In the genomic region with DNA sequence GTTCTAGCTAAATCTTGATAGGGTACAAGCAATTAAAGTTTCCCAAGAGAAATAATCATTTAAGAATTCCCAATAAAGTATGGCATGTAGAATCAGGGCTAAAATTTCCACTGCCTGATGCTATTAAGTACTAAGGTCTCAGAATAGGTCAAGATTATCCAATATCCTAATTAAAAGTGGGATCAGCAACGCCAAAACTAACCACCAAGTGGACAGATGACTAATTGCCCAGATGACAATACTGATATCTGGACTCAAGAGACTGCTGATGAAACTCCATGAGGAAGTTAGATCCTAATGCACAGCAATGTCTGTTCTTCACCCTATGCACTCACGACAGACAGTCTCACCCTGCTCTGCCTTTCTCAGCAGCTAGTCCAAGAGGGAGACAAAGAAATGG, we compare ENCODE assay signal across 21 cellular contexts. TPM values are rescaled to one million over a fixed set of nuclear protein-coding genes. Genes with fewer than 3 reads are reported as not detected.
"Had no signal": no experiment of that assay in that cellular context is flagged by ENCODE, and none has a peak within 500 bp of the region (broad histone marks: within the 10 kb centered on the region; RNA-seq: fewer than 3 reads in every experiment).

No MANE protein-coding gene starts in this region.

- DNase-seq: activated CD4-positive, alpha-beta T cell treated with anti-CD3 and anti-CD28 coated beads for 36 hours; activated CD8-positive, alpha-beta memory T cell treated with anti-CD3 and anti-CD28 coated beads, Interleukin-2, amount 50 U/mL, for 4 hours; activated CD8-positive, alpha-beta T cell treated with anti-CD3 and anti-CD28 coated beads for 36 hours; activated gamma-delta T cell; activated T-cell treated with anti-CD3 and anti-CD28 coated beads, Interleukin-2, amount 50 U/mL, for 72 hours; amniotic stem cell; hypothalamus; kidney; nephron progenitor cell; occipital lobe; stimulated activated CD4-positive, alpha-beta T cell treated with anti-CD3 and anti-CD28 coated beads, Interleukin-4, amount 100 ng/mL, for 1 hour; stimulated activated naive B cell treated with anti-CD40 and anti-IgM and Interleukin-4, amounts not matched to agents 10 μg/mL and 1 μg/mL and 100 μg/mL, for 72 hours; thyroid gland had no signal

- FAIRE-seq: urothelium cell line had no signal

- H3K36me3 Mint-ChIP-seq: activated naive CD8-positive, alpha-beta T cell had no signal

- H3K27ac ChIP-seq: esophagus muscularis mucosa, right atrium auricular region, thyroid gland, VCaP had no signal

- H3K4me1 ChIP-seq: esophagus muscularis mucosa, right atrium auricular region, thyroid gland had no signal

- H3K36me3 ChIP-seq: esophagus muscularis mucosa, right atrium auricular region, thyroid gland had no signal

- H3K4me1 Mint-ChIP-seq: nephron progenitor cell had no signal

- H3K27me3 Mint-ChIP-seq: activated CD4-positive, alpha-beta T cell treated with anti-CD3 and anti-CD28 coated beads for 36 hours; activated CD8-positive, alpha-beta T cell treated with anti-CD3 and anti-CD28 coated beads for 36 hours; activated naive CD8-positive, alpha-beta T cell; progenitor cell of endocrine pancreas had no signal

- H3K4me3 ChIP-seq: esophagus muscularis mucosa, right atrium auricular region, thyroid gland had no signal

- H3K9me3 Mint-ChIP-seq: activated CD8-positive, alpha-beta T cell treated with anti-CD3 and anti-CD28 coated beads for 36 hours; activated T-cell treated with anti-CD3 and anti-CD28 coated beads, Interleukin-2, amount 50 U/mL, for 72 hours; nephron progenitor cell; T-helper 2 cell treated with Interferon-gamma antibody and Interleukin-4, amounts not matched to agents 5 μg/mL and 100 μg/mL, for 36 hours had no signal

- H3K27ac Mint-ChIP-seq: activated CD4-positive, alpha-beta T cell treated with anti-CD3 and anti-CD28 coated beads for 36 hours; activated CD8-positive, alpha-beta T cell treated with anti-CD3 and anti-CD28 coated beads for 36 hours; activated naive CD8-positive, alpha-beta T cell; activated T-cell treated with anti-CD3 and anti-CD28 coated beads, Interleukin-2, amount 50 U/mL, for 72 hours; nephron progenitor cell; stimulated activated naive B cell treated with anti-CD40 and anti-IgM and Interleukin-4, amounts not matched to agents 10 μg/mL and 1 μg/mL and 100 μg/mL, for 72 hours; T-helper 2 cell treated with Interferon-gamma antibody and Interleukin-4, amounts not matched to agents 5 μg/mL and 100 μg/mL, for 36 hours had no signal

- ATAC-seq: activated CD4-positive, alpha-beta T cell treated with anti-CD3 and anti-CD28 coated beads for 36 hours; activated CD8-positive, alpha-beta T cell treated with anti-CD3 and anti-CD28 coated beads for 36 hours; activated T-cell treated with anti-CD3 and anti-CD28 coated beads, Interleukin-2, amount 50 U/mL, for 72 hours had no signal

- H3K9me3 ChIP-seq: esophagus muscularis mucosa, right atrium auricular region, thyroid gland had no signal

- H3K4me3 Mint-ChIP-seq: activated CD4-positive, alpha-beta T cell treated with anti-CD3 and anti-CD28 coated beads for 36 hours; activated CD8-positive, alpha-beta T cell treated with anti-CD3 and anti-CD28 coated beads for 36 hours; activated naive CD8-positive, alpha-beta T cell; activated T-cell treated with anti-CD3 and anti-CD28 coated beads, Interleukin-2, amount 50 U/mL, for 72 hours; nephron progenitor cell; stimulated activated naive B cell treated with anti-CD40 and anti-IgM and Interleukin-4, amounts not matched to agents 10 μg/mL and 1 μg/mL and 100 μg/mL, for 72 hours; T-helper 2 cell treated with Interferon-gamma antibody and Interleukin-4, amounts not matched to agents 5 μg/mL and 100 μg/mL, for 36 hours had no signal

- H3K27me3 ChIP-seq: esophagus muscularis mucosa, right atrium auricular region, thyroid gland had no signal

RNA-seq across cellular contexts. Expression of gene DEPDC1B, which starts 14.3 kb away (rescaled TPM):
- total RNA-seq: cardiac septum had no signal
